Comparison of ENCODE assay signal across 22 cellular contexts in the genomic region with DNA sequence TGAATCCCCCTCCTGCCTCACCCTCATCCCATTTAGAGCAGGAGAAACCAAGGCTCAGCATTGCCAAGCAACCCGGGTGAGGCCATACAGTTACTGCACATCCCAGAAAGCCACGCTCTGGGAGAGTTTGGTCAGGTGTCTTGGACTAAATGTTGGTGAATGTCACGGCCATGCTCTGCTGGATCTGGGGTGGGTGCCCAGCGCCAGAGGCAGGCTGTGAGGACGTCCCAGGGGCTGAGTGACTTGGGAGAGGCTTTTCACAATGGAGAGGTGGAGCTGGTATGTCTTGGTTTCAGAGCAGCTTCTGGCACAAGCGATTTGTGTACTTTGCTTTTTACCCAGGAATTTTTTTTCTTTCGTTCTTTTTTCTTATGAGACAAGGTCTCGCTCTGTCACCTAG.
"Had no signal": no experiment of that assay in that cellular context is flagged by ENCODE, and none has a peak within 500 bp of the region (broad histone marks: within the 10 kb centered on the region; RNA-seq: fewer than 3 reads in every experiment).

No MANE protein-coding gene starts in this region.

- H3K9me3 Mint-ChIP-seq: activated CD4-positive, alpha-beta memory T cell treated with anti-CD3 and anti-CD28 coated beads for 36 hours; activated CD4-positive, alpha-beta T cell treated with anti-CD3 and anti-CD28 coated beads, Interleukin-2, amount 10 ng/mL, durations not matched to agents 24 days and 14 days; activated naive CD4-positive, alpha-beta T cell treated with anti-CD3 and anti-CD28 coated beads, Interleukin-2, amount 50 U/mL, for 24 hours; activated T-cell treated with anti-CD3 and anti-CD28 coated beads, Interleukin-2, amount 50 U/mL, for 4 hours; activated T-helper 17 cell treated with anti-CD3 and anti-CD28 coated beads, Interleukin-2, amount 50 U/mL, for 72 hours; nephron had no signal

- H3K27ac Mint-ChIP-seq: activated CD4-positive, alpha-beta memory T cell treated with anti-CD3 and anti-CD28 coated beads for 36 hours; activated CD4-positive, alpha-beta T cell treated with anti-CD3 and anti-CD28 coated beads, Interleukin-2, amount 10 ng/mL, durations not matched to agents 24 days and 14 days; activated naive CD4-positive, alpha-beta T cell treated with anti-CD3 and anti-CD28 coated beads, Interleukin-2, amount 50 U/mL, for 24 hours had no signal

- H3K27me3 Mint-ChIP-seq: activated CD4-positive, alpha-beta memory T cell treated with anti-CD3 and anti-CD28 coated beads for 36 hours; activated CD4-positive, alpha-beta T cell treated with anti-CD3 and anti-CD28 coated beads, Interleukin-2, amount 10 ng/mL, durations not matched to agents 24 days and 14 days; activated naive CD4-positive, alpha-beta T cell treated with anti-CD3 and anti-CD28 coated beads, Interleukin-2, amount 50 U/mL, for 24 hours; activated T-helper 17 cell treated with anti-CD3 and anti-CD28 coated beads, Interleukin-2, amount 50 U/mL, for 72 hours had no signal

- H3K4me3 ChIP-seq: breast epithelium, esophagus muscularis mucosa, left ventricle myocardium inferior, lung, pancreas, psoas muscle, right atrium auricular region, smooth muscle cell, suprapubic skin, tibial nerve had no signal

- H3K4me3 Mint-ChIP-seq: activated CD4-positive, alpha-beta memory T cell treated with anti-CD3 and anti-CD28 coated beads for 36 hours; activated CD4-positive, alpha-beta T cell treated with anti-CD3 and anti-CD28 coated beads, Interleukin-2, amount 10 ng/mL, durations not matched to agents 24 days and 14 days; activated naive CD4-positive, alpha-beta T cell treated with anti-CD3 and anti-CD28 coated beads, Interleukin-2, amount 50 U/mL, for 24 hours; activated T-cell treated with anti-CD3 and anti-CD28 coated beads, Interleukin-2, amount 50 U/mL, for 4 hours; activated T-helper 17 cell treated with anti-CD3 and anti-CD28 coated beads, Interleukin-2, amount 50 U/mL, for 72 hours; nephron had no signal

- ATAC-seq: activated T-helper 17 cell treated with anti-CD3 and anti-CD28 coated beads, Interleukin-2, amount 50 U/mL, for 72 hours had no signal

- H3K36me3 Mint-ChIP-seq: activated naive CD4-positive, alpha-beta T cell treated with anti-CD3 and anti-CD28 coated beads, Interleukin-2, amount 50 U/mL, for 24 hours had no signal

- DNase-seq: activated CD4-positive, alpha-beta memory T cell treated with anti-CD3 and anti-CD28 coated beads for 36 hours; activated CD8-positive, alpha-beta memory T cell treated with anti-CD3 and anti-CD28 coated beads, Interleukin-2, amount 50 U/mL, for 4 hours; activated gamma-delta T cell treated with Interleukin-2 at 50 U/mL for 16 hours; activated T-cell treated with anti-CD3 and anti-CD28 coated beads, Interleukin-2, amount 50 U/mL, for 4 hours; central memory CD4-positive, alpha-beta T cell; foreskin keratinocyte; left ventricle myocardium inferior; pancreas; psoas muscle; stimulated activated CD4-positive, alpha-beta T cell treated with anti-CD3 and anti-CD28 coated beads, Interleukin-15, amount 100 ng/mL, for 24 hours; stimulated activated CD4-positive, alpha-beta T cell treated with anti-CD3 and anti-CD28 coated beads, Interleukin-2, amount 100 ng/mL, for 24 hours had no signal

- H3K4me1 Mint-ChIP-seq: activated T-helper 17 cell treated with anti-CD3 and anti-CD28 coated beads, Interleukin-2, amount 50 U/mL, for 72 hours had no signal

- H3K36me3 ChIP-seq: breast epithelium, pancreas, right atrium auricular region, suprapubic skin had no signal

- H3K27me3 ChIP-seq: breast epithelium, esophagus muscularis mucosa, foreskin keratinocyte, pancreas, right atrium auricular region, suprapubic skin, tibial nerve had no signal
